26 cellular contexts compared by ENCODE assay signal in genomic region chr5:81739283-81739682, GRCh38.
"Had no signal": no experiment of that assay in that cellular context is flagged by ENCODE, and none has a peak within 500 bp of the region (broad histone marks: within the 10 kb centered on the region; RNA-seq: fewer than 3 reads in every experiment).

No MANE protein-coding gene starts in this region.

- H3K4me1 ChIP-seq: foreskin keratinocyte had no signal

- H3K36me3 ChIP-seq: brain microvascular endothelial cell, gastrocnemius medialis, heart left ventricle had no signal

- DNase-seq: activated CD4-positive, alpha-beta T cell treated with anti-CD3 and anti-CD28 coated beads for 48 hours; activated CD4-positive, alpha-beta T cell treated with anti-CD3 and anti-CD28 coated beads, Interleukin-2, amount 50 U/mL, for 1 hour; activated CD4-positive, alpha-beta T cell treated with anti-CD3 and anti-CD28 coated beads, Interleukin-2, amount 50 U/mL, for 48 hours; activated CD8-positive, alpha-beta memory T cell treated with anti-CD3 and anti-CD28 coated beads for 24 hours; activated CD8-positive, alpha-beta T cell treated with anti-CD3 and anti-CD28 coated beads for 36 hours; activated effector memory CD4-positive, alpha-beta T cell treated with Interleukin-2 at 50 U/mL for 16 hours; activated gamma-delta T cell treated with Interleukin-2 at 50 U/mL for 16 hours; activated naive CD4-positive, alpha-beta T cell treated with anti-CD3 and anti-CD28 coated beads, Interleukin-2, amount 50 U/mL, for 16 hours; activated naive CD4-positive, alpha-beta T cell treated with Interleukin-2 at 50 U/mL for 16 hours; activated T-cell treated with anti-CD3 and anti-CD28 coated beads, Interleukin-2, amount 50 U/mL, for 4 hours; amniotic stem cell; anterior cingulate cortex; brain microvascular endothelial cell; dorsolateral prefrontal cortex; effector memory CD4-positive, alpha-beta T cell; endodermal cell; foreskin keratinocyte; gastrocnemius medialis; glutamatergic neuron; heart left ventricle; T-helper 2 cell had no signal

- ATAC-seq: activated CD8-positive, alpha-beta T cell treated with anti-CD3 and anti-CD28 coated beads for 36 hours; activated T-cell treated with anti-CD3 and anti-CD28 coated beads, Interleukin-2, amount 50 U/mL, for 4 hours; activated T-helper 17 cell treated with anti-CD3 and anti-CD28 coated beads, Interleukin-2, amount 50 U/mL, for 72 hours; foreskin keratinocyte; gastrocnemius medialis; heart left ventricle; WTC11 had no signal

- H3K4me3 ChIP-seq: coronary artery, dorsolateral prefrontal cortex, esophagus muscularis mucosa, gastrocnemius medialis, heart left ventricle had no signal

- H3K9me3 ChIP-seq: esophagus muscularis mucosa, gastrocnemius medialis, heart left ventricle had no signal

- H3K27ac ChIP-seq: brain microvascular endothelial cell, coronary artery, dorsolateral prefrontal cortex, esophagus muscularis mucosa, foreskin keratinocyte, gastrocnemius medialis, heart left ventricle, VCaP had no signal

- H3K27me3 ChIP-seq: brain microvascular endothelial cell, dorsolateral prefrontal cortex, esophagus muscularis mucosa, foreskin keratinocyte, gastrocnemius medialis, heart left ventricle had no signal
